In genomic region chr1:229199892-229200291, GRCh38 we compare ENCODE assay signal across 8 cellular contexts.
A peak's percentile ranks its signal among the peaks of the same experiment; 100 is the strongest.
DNase-seq lines count a peak whose midpoint lies in the region; ATAC-seq and TF ChIP-seq lines count a peak whose summit lies in the region.

No MANE protein-coding gene starts in this region.

- peak in 2 of 3 donors; percentile 8 to 47 for DNase-seq in CD4-positive, CD25-positive, alpha-beta regulatory T cell
- no peak for DNase-seq in left lobe of liver (ENCODE audit: low spot score)
- no peak for DNase-seq in ascending aorta (ENCODE audit: low spot score in 2 of 2)
- no peak for DNase-seq in chondrocyte (ENCODE audit: low spot score)
- no peak for DNase-seq in dorsolateral prefrontal cortex

- H3K27me3 Mint-ChIP-seq in CD4-positive, CD25-positive, alpha-beta regulatory T cell: peaks cover 7% of the 10 kb centered on the region
- H3K27me3 Mint-ChIP-seq in chondrocyte (ENCODE audit: low read depth): peaks cover 29% of the 10 kb centered on the region

- H3K9me3 Mint-ChIP-seq in CD4-positive, CD25-positive, alpha-beta regulatory T cell: no peaks in the 10 kb centered on the region
- no peaks in the 10 kb centered on the region for H3K9me3 Mint-ChIP-seq in chondrocyte (ENCODE audit: low read depth)

- H3K9me3 ChIP-seq in CD4-positive, CD25-positive, alpha-beta regulatory T cell (ENCODE audit: control insufficient read depth in 2 of 2, low read length in 2 of 2): no peaks in the 10 kb centered on the region
- no peaks in the 10 kb centered on the region for H3K9me3 ChIP-seq in ascending aorta

- no peaks in the 10 kb centered on the region for H3K27me3 ChIP-seq in CD4-positive, CD25-positive, alpha-beta regulatory T cell (ENCODE audit: control insufficient read depth, insufficient read depth, low read length)
- no peaks in the 10 kb centered on the region for H3K27me3 ChIP-seq in ascending aorta
- no peaks in the 10 kb centered on the region for H3K27me3 ChIP-seq in dorsolateral prefrontal cortex

- peak overlapping the region in 3 of 4 donors; percentile 20 to 76 (median 69) for H3K4me3 Mint-ChIP-seq in CD4-positive, CD25-positive, alpha-beta regulatory T cell
- no peak overlapping the region for H3K4me3 Mint-ChIP-seq in chondrocyte (ENCODE audit: unreplicated experiment)

- peaks cover 13% of the 10 kb centered on the region for H3K4me1 ChIP-seq in CD4-positive, CD25-positive, alpha-beta regulatory T cell (ENCODE audit: control insufficient read depth, insufficient read depth, low read length, poor library complexity, severe bottlenecking)
- H3K4me1 ChIP-seq in ascending aorta: peaks cover 6 to 19% of the 10 kb centered on the region in 2 donors

- H3K27ac Mint-ChIP-seq in CD4-positive, CD25-positive, alpha-beta regulatory T cell: peak overlapping the region; percentile 42 to 85 (median 73)
- H3K27ac Mint-ChIP-seq in chondrocyte (ENCODE audit: unreplicated experiment): no peak overlapping the region

- peaks cover 5 to 30% (median 18%) of the 10 kb centered on the region in 4 donors for H3K4me1 Mint-ChIP-seq in CD4-positive, CD25-positive, alpha-beta regulatory T cell
- H3K4me1 Mint-ChIP-seq in chondrocyte (ENCODE audit: low read depth): peaks cover 7% of the 10 kb centered on the region

- H3K36me3 Mint-ChIP-seq in CD4-positive, CD25-positive, alpha-beta regulatory T cell: no peaks in the 10 kb centered on the region
- H3K36me3 Mint-ChIP-seq in chondrocyte (ENCODE audit: low read depth): no peaks in the 10 kb centered on the region

- H3K27ac ChIP-seq in CD4-positive, CD25-positive, alpha-beta regulatory T cell (ENCODE audit: insufficient read depth, low read length, poor library complexity, severe bottlenecking): no peak overlapping the region
- no peak overlapping the region for H3K27ac ChIP-seq in ascending aorta
- no peak overlapping the region for H3K27ac ChIP-seq in dorsolateral prefrontal cortex

- TF ChIP-seq CTCF in ascending aorta (IDR thresholded peaks at IDR 0.05) (no peak), chondrocyte (IDR thresholded peaks at IDR 0.05) (no peak), dorsolateral prefrontal cortex (IDR thresholded peaks at IDR 0.05 in 54 of 56, conservative IDR thresholded peaks at IDR 0.05 in 2 of 56; ENCODE audit: low read depth in 1 of 56, partially characterized antibody in 56 of 56) (no peak)

- intact Hi-C loops in ascending aorta (cut with DNase I) (no loop called here), dorsolateral prefrontal cortex (cut with DNase I) (no loop called here)

- H3K36me3 ChIP-seq in CD4-positive, CD25-positive, alpha-beta regulatory T cell (ENCODE audit: control insufficient read depth, insufficient read depth, low read length): no peaks in the 10 kb centered on the region
- H3K36me3 ChIP-seq in ascending aorta: no peaks in the 10 kb centered on the region

- peak overlapping the region; percentile 60 for H3K4me3 ChIP-seq in CD4-positive, CD25-positive, alpha-beta regulatory T cell (ENCODE audit: low read depth, low read length)
- H3K4me3 ChIP-seq in ascending aorta (peak overlapping the region in 1 of 2 donors; percentile 15), dorsolateral prefrontal cortex (peak overlapping the region in 1 of 59 donors; percentile 21)

- ATAC-seq in CD4-positive, CD25-positive, alpha-beta regulatory T cell (ENCODE audit: low read depth in 2 of 2): peak in 1 of 2 donors; percentile 58
- ATAC-seq in GM21723 (IDR thresholded peaks at IDR 0.05; ENCODE audit: unreplicated experiment): peak; percentile 57
- ATAC-seq in left lobe of liver: peak; percentile 60
- ATAC-seq in HG02938 (IDR thresholded peaks at IDR 0.05; ENCODE audit: unreplicated experiment): no peak

TF ChIP-seq in PFSK-1, 5 proteins besides CTCF, POLR2A, EP300 and RAD21:
- TF ChIP-seq TAF1 (IDR thresholded peaks at IDR 0.05; ENCODE audit: borderline replicate concordance, insufficient read depth, low read length) (no peak), FOXP2 (optimal IDR thresholded peaks at IDR 0.05; ENCODE audit: borderline replicate concordance, extremely low read depth, extremely low read length, insufficient read depth) (peak; percentile 67)

Comparison
In these comparisons a context has a peak if more than half of its experiments do, and no peak if none do; other contexts are left out.
1. DNase-seq: peak in CD4-positive, CD25-positive, alpha-beta regulatory T cell (2 of 3); none in left lobe of liver (single experiment), ascending aorta (0 of 2), chondrocyte (single experiment) and dorsolateral prefrontal cortex (0 of 10).